Comparison of ENCODE assay signal across 12 cellular contexts in genomic region chr18:79574938-79575525, GRCh38.
DNase-seq lines count a peak whose midpoint lies in the region; ATAC-seq, FAIRE-seq and TF ChIP-seq lines count a peak whose summit lies in the region.
"Had no signal": no experiment of that assay in that cellular context is flagged by ENCODE, and none has a peak within 500 bp of the region (broad histone marks: within the 10 kb centered on the region; RNA-seq: fewer than 3 reads in every experiment).

No MANE protein-coding gene starts in this region.

- 95% methylated on average over 17 of the region's 17 CpGs for WGBS in endodermal cell (ENCODE audit: insufficient coverage in 1 of 2, insufficient read length in 1 of 2), 2 experiments
- 77 to 82% methylated on average over 17 of the region's 17 CpGs for WGBS in pancreas, 2 donors

- DNase-seq in NB4 (ENCODE audit: low read depth) (peak; percentile 92), endodermal cell (peak; percentile 26), pancreas (peak in 4 of 6 donors; percentile 5 to 35 (median 10)), NK-92 (lab: John Stamatoyannopoulos, UW; ENCODE audit: unreplicated experiment) (no peak), glomerular visceral epithelial cell (ENCODE audit: extremely low spot score) (no peak), NCI-H526 (lab: John Stamatoyannopoulos, UW) (no peak)
- DNase-seq: COR-L47, NCI-H1048 had no signal

- H3K27me3 Mint-ChIP-seq in endodermal cell (ENCODE audit: insufficient read depth): no peaks in the 10 kb centered on the region

- H3K4me1 ChIP-seq in endodermal cell (ENCODE audit: control insufficient read depth, insufficient read depth, low read length) (no peaks in the 10 kb centered on the region), pancreas (peaks cover 12 to 23% (median 21%) of the 10 kb centered on the region in 3 donors)

- no peaks in the 10 kb centered on the region for H3K4me1 Mint-ChIP-seq in endodermal cell

- FAIRE-seq in pancreas (lab: Jason Lieb, UNC): no peak
- FAIRE-seq: TTC549 had no signal

- TF ChIP-seq CTCF in NB4 (IDR thresholded peaks at IDR 0.05; ENCODE audit: low read depth, low read length) (no peak), endodermal cell (conservative IDR thresholded peaks at IDR 0.05) (no peak), pancreas (IDR thresholded peaks at IDR 0.05) (no peak)

- H3K4me3 ChIP-seq in NB4 (ENCODE audit: low read depth, low read length) (no peak overlapping the region), endodermal cell (ENCODE audit: low read length) (no peak overlapping the region), pancreas (no peak overlapping the region)
- H3K4me3 ChIP-seq: thyroid gland had no signal

- H3K27me3 ChIP-seq in endodermal cell (ENCODE audit: control insufficient read depth, insufficient read depth, low read length, poor library complexity, severe bottlenecking) (no peaks in the 10 kb centered on the region), pancreas (no peaks in the 10 kb centered on the region)
- H3K27me3 ChIP-seq: thyroid gland had no signal

- H3K36me3 ChIP-seq in endodermal cell (ENCODE audit: control insufficient read depth, insufficient read depth, low read length) (no peaks in the 10 kb centered on the region), pancreas (no peaks in the 10 kb centered on the region)
- H3K36me3 ChIP-seq: thyroid gland had no signal

- no peak overlapping the region for H3K27ac Mint-ChIP-seq in endodermal cell

- H3K9me3 Mint-ChIP-seq in endodermal cell: peaks cover 27% of the 10 kb centered on the region

- ATAC-seq in HG02678 (IDR thresholded peaks at IDR 0.05; ENCODE audit: unreplicated experiment) (peak; percentile 55), pancreas (no peak), GM21786 (IDR thresholded peaks at IDR 0.05; ENCODE audit: unreplicated experiment) (no peak)

- intact Hi-C loops in pancreas (cut with DNase I): no loop called here

- no peaks in the 10 kb centered on the region for H3K36me3 Mint-ChIP-seq in endodermal cell (ENCODE audit: low read depth)

- H3K27ac ChIP-seq in endodermal cell (ENCODE audit: low read depth, low read length) (no peak overlapping the region), pancreas (no peak overlapping the region)

- no peak overlapping the region for H3K9ac ChIP-seq in endodermal cell (ENCODE audit: extremely low read depth, low read length, poor library complexity, severe bottlenecking)

- TF ChIP-seq POLR2A in NB4 (IDR thresholded peaks at IDR 0.05; ENCODE audit: extremely low read depth, insufficient read length): no peak

- no peak overlapping the region for H3K4me3 Mint-ChIP-seq in endodermal cell

- H3K9me3 ChIP-seq in endodermal cell (ENCODE audit: control insufficient read depth, low read length) (peaks cover 12% of the 10 kb centered on the region), pancreas (no peaks in the 10 kb centered on the region)
- H3K9me3 ChIP-seq: thyroid gland had no signal

Comparison
In these comparisons a context has a peak if more than half of its experiments do, and no peak if none do; other contexts are left out.
1. DNase-seq: peak in NB4 (single experiment), endodermal cell (single experiment) and pancreas (4 of 6); none in NK-92 (single experiment), glomerular visceral epithelial cell (single experiment) and NCI-H526 (0 of 2).